In the genomic region with DNA sequence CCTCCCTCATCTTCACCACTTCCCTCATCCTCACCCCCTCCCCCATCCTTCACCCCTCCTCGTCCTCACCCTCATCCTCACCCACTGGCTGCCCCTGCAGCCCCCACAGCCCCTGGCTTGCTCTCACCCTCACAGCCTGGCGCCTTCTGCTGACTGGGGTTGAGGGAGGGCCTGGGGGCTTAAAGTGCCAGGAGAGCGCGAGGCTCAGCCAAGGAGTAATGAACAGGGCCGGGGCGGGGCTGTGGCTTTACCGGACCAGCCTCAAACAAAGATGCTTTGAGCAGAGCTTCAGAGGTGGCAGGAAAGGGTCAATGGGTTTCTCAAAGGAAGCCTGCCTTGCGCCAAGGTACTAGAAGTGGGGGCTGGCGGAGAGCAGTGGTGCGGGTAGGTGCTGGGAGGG, we compare ENCODE assay signal across 19 cellular contexts. TPM values are rescaled to one million over a fixed set of nuclear protein-coding genes. Genes with fewer than 3 reads are reported as not detected.
DNase-seq lines count a peak whose midpoint lies in the region; ATAC-seq and TF ChIP-seq lines count a peak whose summit lies in the region.
"Had no signal": no experiment of that assay in that cellular context is flagged by ENCODE, and none has a peak within 500 bp of the region (broad histone marks: within the 10 kb centered on the region; RNA-seq: fewer than 3 reads in every experiment).

TSS of gene PRSS33 (minus strand) at position 155 of the 400 bp plus-strand sequence. CDS start 1,013 bp downstream, outside the sequence.

- H3K4me3 Mint-ChIP-seq in activated T-cell treated with anti-CD3 and anti-CD28 coated beads, Interleukin-2, amount 50 U/mL, for 4 hours, result peak within 1 kb of the TSS; percentile 33
- peak within 1 kb of the TSS; percentile 88 for H3K4me3 Mint-ChIP-seq in central memory CD8-positive, alpha-beta T cell
- no peak within 1 kb of the TSS for H3K4me3 Mint-ChIP-seq in activated CD4-positive, alpha-beta memory T cell treated with anti-CD3 and anti-CD28 coated beads, Interleukin-2, amount 10 ng/mL, durations not matched to agents 7 days and 5 days
- H3K4me3 Mint-ChIP-seq: activated CD4-positive, alpha-beta T cell treated with anti-CD3 and anti-CD28 coated beads, Interleukin-2, amount 10 ng/mL, durations not matched to agents 7 days and 5 days had no signal

- CTCF ChIA-PET in activated CD4-positive, alpha-beta memory T cell treated with anti-CD3 and anti-CD28 coated beads, Interleukin-2, amount 10 ng/mL, durations not matched to agents 7 days and 5 days (lab: Charles Lee), result no interaction called here

- POLR2A ChIA-PET in activated CD4-positive, alpha-beta memory T cell treated with anti-CD3 and anti-CD28 coated beads, Interleukin-2, amount 10 ng/mL, durations not matched to agents 7 days and 5 days (lab: Charles Lee), result no interaction called here

- H3K27me3 Mint-ChIP-seq in activated T-cell treated with anti-CD3 and anti-CD28 coated beads, Interleukin-2, amount 50 U/mL, for 4 hours (ENCODE audit: low read depth), result peaks cover 32% of the 10 kb centered on the region
- H3K27me3 Mint-ChIP-seq in central memory CD8-positive, alpha-beta T cell, result peaks cover 32% of the 10 kb centered on the region
- peaks cover 30% of the 10 kb centered on the region for H3K27me3 Mint-ChIP-seq in activated CD4-positive, alpha-beta memory T cell treated with anti-CD3 and anti-CD28 coated beads, Interleukin-2, amount 10 ng/mL, durations not matched to agents 7 days and 5 days

- DNase-seq in activated T-cell treated with anti-CD3 and anti-CD28 coated beads, Interleukin-2, amount 50 U/mL, for 4 hours, result no peak
- DNase-seq in activated T-cell treated with anti-CD3 and anti-CD28 coated beads, Interleukin-2, amount 50 U/mL, for 48 hours, result no peak
- DNase-seq in NCI-H69 (lab: John Stamatoyannopoulos, UW) (peak; percentile 33), retinal pigment epithelial cell (ENCODE audit: low read depth) (no peak), NCI-H524 (lab: John Stamatoyannopoulos, UW) (no peak), NCI-H1694 (lab: John Stamatoyannopoulos, UW) (no peak)
- no peak for DNase-seq in central memory CD8-positive, alpha-beta T cell (ENCODE audit: low spot score in 2 of 2)
- DNase-seq in activated CD4-positive, alpha-beta memory T cell treated with anti-CD3 and anti-CD28 coated beads, Interleukin-2, amount 10 ng/mL, durations not matched to agents 7 days and 5 days, result no peak
- DNase-seq: activated CD4-positive, alpha-beta T cell treated with anti-CD3 and anti-CD28 coated beads, Interleukin-2, amount 10 ng/mL, durations not matched to agents 7 days and 5 days; DMS153; naive B cell; NCI-H345; NK-92 treated with Interleukin-12 subunit alpha and Interleukin-12 subunit beta, amount 100 ng/mL, for 24 hours; SW 1271 had no signal

- no peak for TF ChIP-seq CTCF in retinal pigment epithelial cell (conservative IDR thresholded peaks at IDR 0.05; ENCODE audit: low read depth, low read length)

- H3K36me3 Mint-ChIP-seq in activated T-cell treated with anti-CD3 and anti-CD28 coated beads, Interleukin-2, amount 50 U/mL, for 4 hours (ENCODE audit: insufficient read depth), result no peaks in the 10 kb centered on the region
- H3K36me3 Mint-ChIP-seq in central memory CD8-positive, alpha-beta T cell (ENCODE audit: insufficient read depth), result no peaks in the 10 kb centered on the region
- H3K36me3 Mint-ChIP-seq in activated CD4-positive, alpha-beta memory T cell treated with anti-CD3 and anti-CD28 coated beads, Interleukin-2, amount 10 ng/mL, durations not matched to agents 7 days and 5 days (ENCODE audit: low read depth), result no peaks in the 10 kb centered on the region
- H3K36me3 Mint-ChIP-seq: naive B cell had no signal

- H3K9me3 Mint-ChIP-seq in activated T-cell treated with anti-CD3 and anti-CD28 coated beads, Interleukin-2, amount 50 U/mL, for 4 hours, result no peaks in the 10 kb centered on the region
- no peaks in the 10 kb centered on the region for H3K9me3 Mint-ChIP-seq in central memory CD8-positive, alpha-beta T cell
- no peaks in the 10 kb centered on the region for H3K9me3 Mint-ChIP-seq in activated CD4-positive, alpha-beta memory T cell treated with anti-CD3 and anti-CD28 coated beads, Interleukin-2, amount 10 ng/mL, durations not matched to agents 7 days and 5 days
- H3K9me3 Mint-ChIP-seq: activated CD4-positive, alpha-beta T cell treated with anti-CD3 and anti-CD28 coated beads, Interleukin-2, amount 10 ng/mL, durations not matched to agents 7 days and 5 days had no signal

- H3K4me3 ChIP-seq in retinal pigment epithelial cell (ENCODE audit: low read length), result peak within 1 kb of the TSS; percentile 26
- H3K4me3 ChIP-seq: BLaER1 treated with 17β-estradiol and CSF1 and Interleukin-3, amounts not matched to agents 10 nM and 100 nM; heart left ventricle; lung had no signal

- no peak for ATAC-seq in activated T-cell treated with anti-CD3 and anti-CD28 coated beads, Interleukin-2, amount 50 U/mL, for 4 hours
- no peak for ATAC-seq in central memory CD8-positive, alpha-beta T cell (replicated peaks; ENCODE audit: extremely low read depth, poor library complexity, severe bottlenecking)
- ATAC-seq: heart left ventricle had no signal

- peaks cover 7% of the 10 kb centered on the region for H3K4me1 Mint-ChIP-seq in activated T-cell treated with anti-CD3 and anti-CD28 coated beads, Interleukin-2, amount 50 U/mL, for 4 hours (ENCODE audit: low read depth)
- peaks cover 5% of the 10 kb centered on the region for H3K4me1 Mint-ChIP-seq in central memory CD8-positive, alpha-beta T cell
- peaks cover 6% of the 10 kb centered on the region for H3K4me1 Mint-ChIP-seq in activated CD4-positive, alpha-beta memory T cell treated with anti-CD3 and anti-CD28 coated beads, Interleukin-2, amount 10 ng/mL, durations not matched to agents 7 days and 5 days

- no peak within 1 kb of the TSS for H3K27ac Mint-ChIP-seq in central memory CD8-positive, alpha-beta T cell (ENCODE audit: low read depth)
- H3K27ac Mint-ChIP-seq in activated CD4-positive, alpha-beta memory T cell treated with anti-CD3 and anti-CD28 coated beads, Interleukin-2, amount 10 ng/mL, durations not matched to agents 7 days and 5 days, result no peak within 1 kb of the TSS
- H3K27ac Mint-ChIP-seq: activated CD4-positive, alpha-beta T cell treated with anti-CD3 and anti-CD28 coated beads, Interleukin-2, amount 10 ng/mL, durations not matched to agents 7 days and 5 days; progenitor cell of endocrine pancreas had no signal

RNA-seq across cellular contexts. Expression of gene PRSS33, which starts in this region (rescaled TPM):
- total RNA-seq in activated T-cell treated with anti-CD3 and anti-CD28 coated beads, Interleukin-2, amount 50 U/mL, for 4 hours, result under 1 TPM in 2 of 3 donors, not detected in 1; 0.13 to 0.32 TPM
- total RNA-seq in activated CD4-positive, alpha-beta memory T cell treated with anti-CD3 and anti-CD28 coated beads, Interleukin-2, amount 10 ng/mL, durations not matched to agents 7 days and 5 days, result not detected
- total RNA-seq: activated CD4-positive, alpha-beta T cell treated with anti-CD3 and anti-CD28 coated beads, Interleukin-2, amount 10 ng/mL, durations not matched to agents 7 days and 5 days; heart left ventricle; M059J had no signal
